8 cellular contexts compared by ENCODE assay signal in genomic region chr6:33172307-33173227, GRCh38. TPM values are rescaled to one million over a fixed set of nuclear protein-coding genes. Genes with fewer than 3 reads are reported as not detected.
DNase-seq lines count a peak whose midpoint lies in the region; ATAC-seq and TF ChIP-seq lines count a peak whose summit lies in the region.

No MANE protein-coding gene starts in this region.

- intact Hi-C loops in Calu3 (cut with micrococcal nuclease; ENCODE audit: unreplicated experiment) (loop anchor here (1.0 kb wide), 1 partner anchor 172 kb away; no protein-coding TSS in a partner anchor), mucosa of descending colon (cut with DNase I, micrococcal nuclease) (no loop called here)

- peak; percentile 51 for ATAC-seq in mucosa of descending colon
- no peak for ATAC-seq in HG03039 (IDR thresholded peaks at IDR 0.05; ENCODE audit: unreplicated experiment)

- no peak overlapping the region for H2AFZ ChIP-seq in KMS-11 (ENCODE audit: low read depth)

- no peak overlapping the region for H3K4me3 Mint-ChIP-seq in Calu3 (ENCODE audit: low read depth, unreplicated experiment)

- DNase-seq in Calu3 (peak; percentile 69), cardiac fibroblast (ENCODE audit: low read depth in 2 of 2) (peak; percentile 43 to 55), mucosa of descending colon (peak in 1 of 3 donors; percentile 40), SW 1271 (lab: John Stamatoyannopoulos, UW) (no peak), mucosa of gallbladder (ENCODE audit: low spot score) (no peak), NCI-H2029 (lab: John Stamatoyannopoulos, UW) (no peak)

- no peaks in the 10 kb centered on the region for H3K9me3 Mint-ChIP-seq in Calu3 (ENCODE audit: low read depth, unreplicated experiment)

- no TSS peak for BruUV-seq in Calu3 (replicated peaks; lab: Mats Ljungman, UMichigan)

- H3K4me1 ChIP-seq in KMS-11 (ENCODE audit: low read depth, poor library complexity, severe bottlenecking) (no peaks in the 10 kb centered on the region), mucosa of descending colon (ENCODE audit: low read depth) (no peaks in the 10 kb centered on the region)

- H3K4me1 Mint-ChIP-seq in Calu3 (ENCODE audit: low read depth, unreplicated experiment): peaks cover 9% of the 10 kb centered on the region

- H3K36me3 ChIP-seq in KMS-11 (ENCODE audit: insufficient read depth) (no peaks in the 10 kb centered on the region), mucosa of descending colon (ENCODE audit: low read depth) (no peaks in the 10 kb centered on the region)

- CTCF ChIA-PET in Calu3 (lab: Charles Lee): interaction anchor here (0.5 to 2.6 kb wide), 20 partner anchors 9 to 239 kb away, joined by 3 to 13 read pairs (median 4); no protein-coding TSS in a partner anchor

- no peaks in the 10 kb centered on the region for H3K79me2 ChIP-seq in KMS-11 (ENCODE audit: insufficient read depth, low read depth)

- no peak overlapping the region for H3K27ac ChIP-seq in KMS-11

- no peaks in the 10 kb centered on the region for H4K20me1 ChIP-seq in KMS-11 (ENCODE audit: insufficient read depth)

- no peak overlapping the region for H3K4me2 ChIP-seq in KMS-11

- no peak overlapping the region for H3K9ac ChIP-seq in KMS-11

- peak overlapping the region; percentile 25 for H3K27ac Mint-ChIP-seq in Calu3 (ENCODE audit: unreplicated experiment)

- no peaks in the 10 kb centered on the region for H3K27me3 ChIP-seq in KMS-11 (ENCODE audit: insufficient read depth, low read depth)

- peaks cover 89% of the 10 kb centered on the region for H3K27me3 Mint-ChIP-seq in Calu3 (ENCODE audit: unreplicated experiment)

- peak; percentile 80 for TF ChIP-seq CTCF in Calu3 (IDR thresholded peaks at IDR 0.05; ENCODE audit: unreplicated experiment)
- peak; percentile 73 for TF ChIP-seq CTCF in KMS-11 (conservative IDR thresholded peaks at IDR 0.05; ENCODE audit: low read depth, low read length)
- TF ChIP-seq CTCF in cardiac fibroblast (IDR thresholded peaks at IDR 0.05; ENCODE audit: low read depth, low read length): peak; percentile 82
- peak; percentile 15 for TF ChIP-seq CTCF in mucosa of descending colon (IDR thresholded peaks at IDR 0.05)

- no peaks in the 10 kb centered on the region for H3K36me3 Mint-ChIP-seq in Calu3 (ENCODE audit: insufficient read depth, unreplicated experiment)

- H3K4me3 ChIP-seq in KMS-11 (IDR thresholded peaks at IDR 0.05; ENCODE audit: insufficient read depth, low read depth, low read length) (no peak overlapping the region), cardiac fibroblast (replicated peaks in 1 of 2; ENCODE audit: low read depth in 2 of 2, low read length in 2 of 2) (no peak overlapping the region), mucosa of descending colon (no peak overlapping the region)

- no peaks in the 10 kb centered on the region for H3K9me3 ChIP-seq in mucosa of descending colon

RNA-seq across cellular contexts. Expression of gene COL11A2, which starts 19.7 kb away (rescaled TPM):
- total RNA-seq in Calu3 (2022) (1.8 TPM in 2 replicates), mucosa of descending colon (1 to 10 TPM in 1 of 3 donors, under 1 TPM in 2; 0.27 to 1.1 (median 0.52) TPM), mucosa of gallbladder (0.66 TPM)

RNA-seq across cellular contexts. Expression of gene RXRB, which starts 27.9 kb away (rescaled TPM):
- total RNA-seq in Calu3 (2022) (78.2 and 78.3 TPM in 2 replicates), mucosa of descending colon (10 to 100 TPM; 45.4 to 51.1 (median 51.1) TPM), mucosa of gallbladder (56.8 TPM)

RNA-seq across cellular contexts. Expression of gene SLC39A7, which starts 28.1 kb away (rescaled TPM):
- total RNA-seq in Calu3 (2022): 188 and 201 TPM in 2 replicates
- total RNA-seq in mucosa of descending colon: 100 to 1,000 TPM in 2 of 3 donors, 10 to 100 TPM in 1; 96.9 to 159 (median 106) TPM
- 120 TPM for total RNA-seq in mucosa of gallbladder

RNA-seq across cellular contexts. Expression of gene HSD17B8, which starts 31.9 kb away (rescaled TPM):
- 40.4 and 41.7 TPM in 2 replicates for total RNA-seq in Calu3 (2022)
- total RNA-seq in mucosa of descending colon: 10 to 100 TPM; 12.3 to 23.2 (median 19.7) TPM
- total RNA-seq in mucosa of gallbladder: 13.6 TPM

RNA-seq across cellular contexts. Expression of gene RING1, which starts 35.7 kb away (rescaled TPM):
- total RNA-seq in Calu3 (2022): 53.9 and 58.9 TPM in 2 replicates
- total RNA-seq in mucosa of descending colon: 10 to 100 TPM; 28.4 to 45.1 (median 30.3) TPM
- total RNA-seq in mucosa of gallbladder: 50.9 TPM

Comparison
In these comparisons a context has a peak if more than half of its experiments do, and no peak if none do; other contexts are left out.
1. DNase-seq: peak in Calu3 (single experiment) and cardiac fibroblast (2 of 2); none in SW 1271 (0 of 2), mucosa of gallbladder (single experiment) and NCI-H2029 (single experiment).
2. CTCF ChIP-seq: peak in every context shown above with its lines; median percentile 82 in cardiac fibroblast; 80 in Calu3; 73 in KMS-11; 15 in mucosa of descending colon.